ENCODE assay signal across 8 cellular contexts in the genomic region with DNA sequence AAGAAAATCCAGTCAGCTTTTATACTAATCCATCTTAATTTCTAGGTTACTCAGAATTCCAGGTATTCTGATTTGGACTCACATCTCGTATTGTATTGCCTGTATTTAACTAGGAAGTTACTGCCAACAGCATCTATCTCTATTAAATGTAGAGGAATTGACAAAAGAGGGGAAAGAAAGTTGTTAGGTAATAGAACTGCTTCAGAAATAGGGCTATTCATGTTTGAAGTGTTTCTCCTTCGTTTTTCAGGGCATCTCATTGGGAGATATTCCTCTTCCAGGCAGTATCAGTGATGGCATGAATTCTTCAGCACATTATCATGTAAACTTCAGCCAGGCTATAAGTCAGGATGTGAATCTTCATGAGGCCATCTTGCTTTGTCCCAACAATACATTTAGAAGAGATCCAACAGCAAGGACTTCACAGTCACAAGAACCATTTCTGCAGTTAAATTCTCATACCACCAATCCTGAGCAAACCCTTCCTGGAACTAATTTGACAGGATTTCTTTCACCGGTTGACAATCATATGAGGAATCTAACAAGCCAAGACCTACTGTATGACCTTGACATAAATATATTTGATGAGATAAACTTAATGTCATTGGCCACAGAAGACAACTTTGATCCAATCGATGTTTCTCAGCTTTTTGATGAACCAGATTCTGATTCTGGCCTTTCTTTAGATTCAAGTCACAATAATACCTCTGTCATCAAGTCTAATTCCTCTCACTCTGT. TPM values are rescaled to one million over a fixed set of nuclear protein-coding genes. Genes with fewer than 3 reads are reported as not detected.
DNase-seq lines count a peak whose midpoint lies in the region; ATAC-seq, FAIRE-seq and TF ChIP-seq lines count a peak whose summit lies in the region.
"Not testable (repeated sequence)": the region's sequence is repeated elsewhere in the genome, so short reads cannot be mapped to it uniquely, and the experiment has no call there.

No MANE protein-coding gene starts in this region.

- peak overlapping the region; percentile 7 for H3K27ac ChIP-seq in CD4-positive, alpha-beta memory T cell (ENCODE audit: low read depth, low read length)
- H3K27ac ChIP-seq in H9 (ENCODE audit: insufficient read length, low read depth, low read length); endodermal cell (ENCODE audit: low read depth, low read length): not testable (repeated sequence)
- H3K27ac ChIP-seq in OCI-LY1 (ENCODE audit: low read depth, low read length, poor library complexity, severe bottlenecking) = peak overlapping the region; percentile 59

- not testable (repeated sequence) for H2BK20ac ChIP-seq in H9 (ENCODE audit: low read depth, low read length, poor library complexity, severe bottlenecking)

- not testable (repeated sequence) for H3K9me3 Mint-ChIP-seq in CD4-positive, alpha-beta memory T cell; H9; activated naive CD4-positive, alpha-beta T cell treated with anti-CD3 and anti-CD28 coated beads for 36 hours; endodermal cell; naive thymus-derived CD8-positive, alpha-beta T cell; stimulated activated naive CD8-positive, alpha-beta T cell treated with anti-CD3 and anti-CD28 coated beads, Interleukin-15, amount 100 ng/mL, for 72 hours

- no CpG with 5 or more reads among the region's 4 CpGs for WGBS in H9 (ENCODE audit: extremely low coverage, insufficient read length, low lambda C conversion rate)
- 78 to 89% methylated on average over 2 to 4 of the region's 4 CpGs for WGBS in endodermal cell (ENCODE audit: insufficient coverage in 1 of 2, insufficient read length in 1 of 2), 2 experiments

- not testable (repeated sequence) for H3K9ac ChIP-seq in H9 (ENCODE audit: extremely low read depth, insufficient read length, low read length); OCI-LY1 (ENCODE audit: low read length); endodermal cell (ENCODE audit: extremely low read depth, low read length, poor library complexity, severe bottlenecking)

- H4K5ac ChIP-seq in H9 (ENCODE audit: insufficient read length, low read depth, low read length) = not testable (repeated sequence)

- not testable (repeated sequence) for H4K20me1 ChIP-seq in H9 (ENCODE audit: control insufficient read depth, insufficient read depth, insufficient read length); OCI-LY1 (ENCODE audit: insufficient read depth, low read length)

- H3K4me1 ChIP-seq in CD4-positive, alpha-beta memory T cell (ENCODE audit: insufficient read depth, low read length) = peaks cover 62% of the 10 kb centered on the region
- H3K4me1 ChIP-seq in H9 (ENCODE audit: insufficient read depth, low read length); endodermal cell (ENCODE audit: control insufficient read depth, insufficient read depth, low read length): not testable (repeated sequence)
- peaks cover 18% of the 10 kb centered on the region for H3K4me1 ChIP-seq in OCI-LY1 (ENCODE audit: insufficient read depth, low read length, severe bottlenecking)

- peak in 1 of 2 donors; percentile 3 for ATAC-seq in naive thymus-derived CD8-positive, alpha-beta T cell
- ATAC-seq in stimulated activated naive CD8-positive, alpha-beta T cell treated with anti-CD3 and anti-CD28 coated beads, Interleukin-15, amount 100 ng/mL, for 72 hours = not testable (repeated sequence)

- not testable (repeated sequence) for H4K8ac ChIP-seq in H9 (replicated peaks; ENCODE audit: insufficient read length, low read depth, low read length)

- not testable (repeated sequence) for H3K4me3 ChIP-seq in CD4-positive, alpha-beta memory T cell (ENCODE audit: low read length in 2 of 2); OCI-LY1 (ENCODE audit: low read depth, low read length, poor library complexity, severe bottlenecking); endodermal cell (ENCODE audit: low read length)

- peak overlapping the region; percentile 18 to 81 (median 48) for H3K27ac Mint-ChIP-seq in CD4-positive, alpha-beta memory T cell
- H3K27ac Mint-ChIP-seq in H9 = peak overlapping the region in 2 of 3 experiments; percentile 57 to 93; a peak in 3 of 7 replicates
- peak overlapping the region; percentile 88 for H3K27ac Mint-ChIP-seq in activated naive CD4-positive, alpha-beta T cell treated with anti-CD3 and anti-CD28 coated beads for 36 hours
- peak overlapping the region; percentile 44 for H3K27ac Mint-ChIP-seq in endodermal cell
- H3K27ac Mint-ChIP-seq in naive thymus-derived CD8-positive, alpha-beta T cell = peak overlapping the region in 8 of 10 donors; percentile 11 to 90 (median 58)
- peak overlapping the region; percentile 34 to 77 for H3K27ac Mint-ChIP-seq in stimulated activated naive CD8-positive, alpha-beta T cell treated with anti-CD3 and anti-CD28 coated beads, Interleukin-15, amount 100 ng/mL, for 72 hours

- H2AFZ ChIP-seq in H9 (ENCODE audit: low read length); OCI-LY1 (ENCODE audit: low read length): not testable (repeated sequence)

- not testable (repeated sequence) for H3K23ac ChIP-seq in H9 (ENCODE audit: insufficient read length, low read depth, low read length)

- H3K79me1 ChIP-seq in H9 (ENCODE audit: insufficient read depth, low read depth, low read length, poor library complexity, severe bottlenecking) = not testable (repeated sequence)

- CTCF ChIA-PET in CD4-positive, alpha-beta memory T cell (lab: Charles Lee; ENCODE audit: partially characterized antibody) = interaction anchor here (0.9 to 1.0 kb wide), 2 partner anchors 14 to 33 kb away, joined by 3 to 5 read pairs; partner anchors contain the start of gene NFE2L3
- CTCF ChIA-PET in activated naive CD4-positive, alpha-beta T cell treated with anti-CD3 and anti-CD28 coated beads for 36 hours (lab: Charles Lee) = interaction anchor here (1.0 kb wide), 1 partner anchor 106 kb away, joined by 3 read pairs; no protein-coding TSS in a partner anchor

- not testable (repeated sequence) for H3K23me2 ChIP-seq in H9 (ENCODE audit: insufficient read length, low read depth, low read length, poor library complexity, severe bottlenecking)

- not testable (repeated sequence) for H2BK15ac ChIP-seq in H9 (ENCODE audit: low read depth, low read length)

- not testable (repeated sequence) for H3K4ac ChIP-seq in H9 (ENCODE audit: low read depth, low read length)

- peak overlapping the region in 1 of 8 donors; percentile 55 for H3K4me3 Mint-ChIP-seq in CD4-positive, alpha-beta memory T cell
- not testable (repeated sequence) for H3K4me3 Mint-ChIP-seq in H9; activated naive CD4-positive, alpha-beta T cell treated with anti-CD3 and anti-CD28 coated beads for 36 hours; endodermal cell; stimulated activated naive CD8-positive, alpha-beta T cell treated with anti-CD3 and anti-CD28 coated beads, Interleukin-15, amount 100 ng/mL, for 72 hours
- H3K4me3 Mint-ChIP-seq in naive thymus-derived CD8-positive, alpha-beta T cell = peak overlapping the region in 1 of 10 donors; percentile 27

- not testable (repeated sequence) for H3K27me3 ChIP-seq in CD4-positive, alpha-beta memory T cell (ENCODE audit: insufficient read depth, low read length); H9 (ENCODE audit: insufficient read depth, low read length); OCI-LY1 (ENCODE audit: insufficient read depth, low read length); endodermal cell (ENCODE audit: control insufficient read depth, insufficient read depth, low read length, poor library complexity, severe bottlenecking)

- H3F3A ChIP-seq in OCI-LY1 (ENCODE audit: insufficient read depth, low read length) = peaks cover 63% of the 10 kb centered on the region

- not testable (repeated sequence) for TF ChIP-seq CTCF in H9 (conservative IDR thresholded peaks at IDR 0.05); OCI-LY1 (IDR thresholded peaks at IDR 0.05; ENCODE audit: low read length); endodermal cell (conservative IDR thresholded peaks at IDR 0.05)

- not testable (repeated sequence) for H3K18ac ChIP-seq in H9 (ENCODE audit: insufficient read length, low read depth, low read length)

- H3K27me3 Mint-ChIP-seq in CD4-positive, alpha-beta memory T cell; H9 (ENCODE audit: low read depth); activated naive CD4-positive, alpha-beta T cell treated with anti-CD3 and anti-CD28 coated beads for 36 hours (ENCODE audit: low read depth); endodermal cell (ENCODE audit: insufficient read depth); naive thymus-derived CD8-positive, alpha-beta T cell; stimulated activated naive CD8-positive, alpha-beta T cell treated with anti-CD3 and anti-CD28 coated beads, Interleukin-15, amount 100 ng/mL, for 72 hours: not testable (repeated sequence)

- not testable (repeated sequence) for H3K14ac ChIP-seq in H9 (ENCODE audit: insufficient read depth, low read length)

- not testable (repeated sequence) for H2AK5ac ChIP-seq in H9 (ENCODE audit: insufficient read length, low read length)

- H3K36me3 ChIP-seq in CD4-positive, alpha-beta memory T cell (ENCODE audit: insufficient read depth, low read length) = not testable (repeated sequence)
- H3K36me3 ChIP-seq in OCI-LY1 (ENCODE audit: insufficient read depth, low read length) (peaks cover 49% of the 10 kb centered on the region), endodermal cell (ENCODE audit: control insufficient read depth, insufficient read depth, low read length) (peaks cover 32% of the 10 kb centered on the region)

- peak; percentile 58 for FAIRE-seq in TTC549 (lab: Jason Lieb, UNC)

- DNase-seq in CD4-positive, alpha-beta memory T cell; H9; activated naive CD4-positive, alpha-beta T cell treated with anti-CD3 and anti-CD28 coated beads for 36 hours; endodermal cell; naive thymus-derived CD8-positive, alpha-beta T cell; stimulated activated naive CD8-positive, alpha-beta T cell treated with anti-CD3 and anti-CD28 coated beads, Interleukin-15, amount 100 ng/mL, for 72 hours: not testable (repeated sequence)

- H2BK12ac ChIP-seq in H9 (ENCODE audit: insufficient read length, low read depth, low read length) = not testable (repeated sequence)

- not testable (repeated sequence) for H3K9me2 ChIP-seq in OCI-LY1 (ENCODE audit: low read depth, low read length)

- POLR2A ChIA-PET in CD4-positive, alpha-beta memory T cell (lab: Charles Lee; ENCODE audit: partially characterized antibody) = interaction anchor here (1.0 to 13.7 kb wide), 4 partner anchors 12 to 33 kb away, joined by 4 to 369 read pairs (median 13); partner anchors contain the start of genes CBX3, HNRNPA2B1 and NFE2L3
- POLR2A ChIA-PET in naive thymus-derived CD8-positive, alpha-beta T cell (lab: Charles Lee) = interaction anchor here (1.3 to 6.0 kb wide), 5 partner anchors 9 to 30 kb away, joined by 3 to 110 read pairs (median 7); partner anchors contain the start of genes CBX3 and HNRNPA2B1

- not testable (repeated sequence) for H4K91ac ChIP-seq in H9 (ENCODE audit: insufficient read length, low read depth, low read length)

- H3K4me2 ChIP-seq in H9 (ENCODE audit: insufficient read depth, insufficient read length, low read length); OCI-LY1 (ENCODE audit: low read length): not testable (repeated sequence)

- intact Hi-C loops in CD4-positive, alpha-beta memory T cell (cut with micrococcal nuclease) = not testable (repeated sequence)
- intact Hi-C loops in activated naive CD4-positive, alpha-beta T cell treated with anti-CD3 and anti-CD28 coated beads for 36 hours (cut with micrococcal nuclease) = loop anchor here (5.0 kb wide), 1 partner anchor 292 kb away; no protein-coding TSS in a partner anchor

- not testable (repeated sequence) for H3K9me3 ChIP-seq in CD4-positive, alpha-beta memory T cell (ENCODE audit: control insufficient read depth in 1 of 2, low read length in 2 of 2); H9 (ENCODE audit: control insufficient read depth, low read depth, low read length); OCI-LY1 (ENCODE audit: low read length); endodermal cell (ENCODE audit: control insufficient read depth, low read length)

- not testable (repeated sequence) for H2BK120ac ChIP-seq in H9 (ENCODE audit: low read depth, low read length, poor library complexity, severe bottlenecking)

- peaks cover 29 to 54% of the 10 kb centered on the region in 2 donors for H3K36me3 Mint-ChIP-seq in CD4-positive, alpha-beta memory T cell
- peaks cover 14 to 52% (median 29%) of the 10 kb centered on the region in 3 experiments; a peak in 6 of 7 replicates for H3K36me3 Mint-ChIP-seq in H9 (ENCODE audit: insufficient read depth in 1 of 3, low read depth in 3 of 3)
- peaks cover 42% of the 10 kb centered on the region for H3K36me3 Mint-ChIP-seq in activated naive CD4-positive, alpha-beta T cell treated with anti-CD3 and anti-CD28 coated beads for 36 hours (ENCODE audit: low read depth)
- peaks cover 29% of the 10 kb centered on the region for H3K36me3 Mint-ChIP-seq in endodermal cell (ENCODE audit: low read depth)
- peaks cover 0 to 28% (median 4%) of the 10 kb centered on the region in 3 donors for H3K36me3 Mint-ChIP-seq in naive thymus-derived CD8-positive, alpha-beta T cell

- not testable (repeated sequence) for H3K56ac ChIP-seq in H9 (ENCODE audit: insufficient read length, low read depth, low read length)

- H3K4me1 Mint-ChIP-seq in CD4-positive, alpha-beta memory T cell = peaks cover 50 to 87% (median 70%) of the 10 kb centered on the region in 4 donors
- H3K4me1 Mint-ChIP-seq in H9 (peaks cover 17 to 25% of the 10 kb centered on the region in 2 experiments; a peak in 3 of 4 replicates), endodermal cell (peaks cover 14% of the 10 kb centered on the region)
- H3K4me1 Mint-ChIP-seq in activated naive CD4-positive, alpha-beta T cell treated with anti-CD3 and anti-CD28 coated beads for 36 hours (ENCODE audit: low read depth) = peaks cover 54% of the 10 kb centered on the region
- peaks cover 31 to 86% (median 80%) of the 10 kb centered on the region in 4 donors for H3K4me1 Mint-ChIP-seq in naive thymus-derived CD8-positive, alpha-beta T cell
- H3K4me1 Mint-ChIP-seq in stimulated activated naive CD8-positive, alpha-beta T cell treated with anti-CD3 and anti-CD28 coated beads, Interleukin-15, amount 100 ng/mL, for 72 hours = peaks cover 89% of the 10 kb centered on the region

- not testable (repeated sequence) for H2BK5ac ChIP-seq in H9 (ENCODE audit: insufficient read length, low read length)

- H3K79me2 ChIP-seq in H9 (ENCODE audit: insufficient read depth, low read length); OCI-LY1 (ENCODE audit: insufficient read depth, low read length): not testable (repeated sequence)

- H3T11ph ChIP-seq in H9 (ENCODE audit: low read length) = not testable (repeated sequence)

RNA-seq across cellular contexts. Expression of gene HNRNPA2B1, which starts 16.1 kb away (rescaled TPM):
- total RNA-seq in CD4-positive, alpha-beta memory T cell = 100 to 1,000 TPM; 450 to 466 TPM
- polyA plus RNA-seq in CD4-positive, alpha-beta memory T cell = 100 to 1,000 TPM; 475 to 700 TPM
- total RNA-seq in H9 (2021) = 1,123 and 1,137 TPM in 2 replicates
- total RNA-seq in activated naive CD4-positive, alpha-beta T cell treated with anti-CD3 and anti-CD28 coated beads for 36 hours = 100 to 1,000 TPM; 925 to 950 TPM
- 1,000 to 10,000 TPM in 1 of 2 donors, 100 to 1,000 TPM in 1; 913 to 1,007 TPM for total RNA-seq in endodermal cell
- 1,106 TPM for polyA plus RNA-seq in endodermal cell (2013, experiment 1 of 2)
- 1,007 TPM for polyA plus RNA-seq in endodermal cell (2013, experiment 2 of 2)
- total RNA-seq in naive thymus-derived CD8-positive, alpha-beta T cell = 100 to 1,000 TPM; 504 to 555 TPM
- polyA plus RNA-seq in naive thymus-derived CD8-positive, alpha-beta T cell = 100 to 1,000 TPM; 506 to 789 (median 577) TPM

RNA-seq across cellular contexts. Expression of gene CBX3, which starts 17.1 kb away (rescaled TPM):
- 100 to 1,000 TPM; 160 to 173 TPM for total RNA-seq in CD4-positive, alpha-beta memory T cell
- 100 to 1,000 TPM; 105 to 180 TPM for polyA plus RNA-seq in CD4-positive, alpha-beta memory T cell
- total RNA-seq in H9 (2021) (287 and 288 TPM in 2 replicates), endodermal cell (100 to 1,000 TPM; 213 to 219 TPM)
- total RNA-seq in activated naive CD4-positive, alpha-beta T cell treated with anti-CD3 and anti-CD28 coated beads for 36 hours = 100 to 1,000 TPM; 260 to 273 TPM
- polyA plus RNA-seq in endodermal cell (2013, experiment 1 of 2) = 277 TPM
- 276 TPM for polyA plus RNA-seq in endodermal cell (2013, experiment 2 of 2)
- total RNA-seq in naive thymus-derived CD8-positive, alpha-beta T cell = 100 to 1,000 TPM; 197 to 205 TPM
- 100 to 1,000 TPM; 105 to 114 (median 113) TPM for polyA plus RNA-seq in naive thymus-derived CD8-positive, alpha-beta T cell

RNA-seq across cellular contexts. Expression of gene NFE2L3, which starts 32.5 kb away (rescaled TPM):
- 1 to 10 TPM; 7.5 to 7.9 TPM for total RNA-seq in CD4-positive, alpha-beta memory T cell
- 1 to 10 TPM; 7.9 to 9.6 TPM for polyA plus RNA-seq in CD4-positive, alpha-beta memory T cell
- total RNA-seq in H9 (2021) (46.1 and 46.9 TPM in 2 replicates), endodermal cell (10 to 100 TPM; 20.2 to 48.4 TPM)
- total RNA-seq in activated naive CD4-positive, alpha-beta T cell treated with anti-CD3 and anti-CD28 coated beads for 36 hours = 10 to 100 TPM; 12.5 to 12.9 TPM
- 14.4 TPM for polyA plus RNA-seq in endodermal cell (2013, experiment 1 of 2)
- polyA plus RNA-seq in endodermal cell (2013, experiment 2 of 2) = 11.3 TPM
- total RNA-seq in naive thymus-derived CD8-positive, alpha-beta T cell = 1 to 10 TPM; 2.1 to 3.6 TPM
- polyA plus RNA-seq in naive thymus-derived CD8-positive, alpha-beta T cell = 1 to 10 TPM; 1.4 to 4.3 (median 2.9) TPM
